In the genomic region with DNA sequence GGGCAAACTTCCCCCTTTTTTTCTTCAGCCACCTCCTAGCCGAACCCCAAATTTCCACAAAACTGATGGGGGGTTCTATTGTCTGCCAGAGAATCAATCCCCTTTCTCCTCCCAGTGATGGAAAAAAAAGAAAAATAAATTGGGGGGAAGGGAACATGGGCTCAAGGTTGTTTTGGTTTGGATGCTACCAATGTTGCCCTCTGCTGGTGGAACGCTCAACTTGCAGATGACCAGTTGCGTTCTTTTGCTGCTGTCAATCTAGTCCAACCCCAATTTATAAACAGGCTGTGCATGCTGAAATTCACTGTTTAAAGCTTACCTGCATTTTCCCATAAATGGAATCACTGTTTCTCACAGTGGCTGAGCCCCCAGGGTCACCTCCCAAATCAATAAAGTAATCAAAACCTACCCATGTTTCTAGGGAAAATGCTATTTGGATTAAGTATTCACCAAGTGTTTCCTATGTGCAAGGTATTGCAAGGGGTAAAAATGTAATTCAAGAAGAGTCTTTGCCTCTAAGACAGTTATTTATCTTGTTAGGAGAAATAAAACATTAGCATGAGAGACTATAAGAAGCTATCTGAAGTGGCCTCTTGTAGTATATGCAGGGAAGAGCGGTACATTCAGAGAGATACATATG, we compare ENCODE assay signal across 9 cellular contexts.
DNase-seq lines count a peak whose midpoint lies in the region; ATAC-seq, FAIRE-seq and TF ChIP-seq lines count a peak whose summit lies in the region.
"Had no signal": no experiment of that assay in that cellular context is flagged by ENCODE, and none has a peak within 500 bp of the region (broad histone marks: within the 10 kb centered on the region; RNA-seq: fewer than 3 reads in every experiment).

No MANE protein-coding gene starts in this region.

- TF ChIP-seq CTCF in astrocyte of the cerebellum (IDR thresholded peaks at IDR 0.05; ENCODE audit: low read depth, low read length, missing control alignments) = peak; percentile 76
- peak; percentile 65 for TF ChIP-seq CTCF in kidney (IDR thresholded peaks at IDR 0.05; ENCODE audit: borderline replicate concordance, extremely low read depth, insufficient read depth)
- peak; percentile 12 to 54 (median 40) for TF ChIP-seq CTCF in thyroid gland (IDR thresholded peaks at IDR 0.05)

- intact Hi-C loops in kidney (cut with DNase I) (loop anchor here (10.0 kb wide), 1 partner anchor 401 kb away; the partner anchor contains the start of gene GUCY2F), thyroid gland (cut with DNase I) (no loop called here)

- 35 to 63% methylated on average over 2 to 4 of the region's 4 CpGs for WGBS in thyroid gland, 2 donors

- no peak overlapping the region for H3K9ac ChIP-seq in NT2/D1 (ENCODE audit: insufficient read length, low read depth)
- H3K9ac ChIP-seq in kidney (ENCODE audit: low read length in 2 of 2) = no peak overlapping the region

- H3K36me3 ChIP-seq in NT2/D1 (ENCODE audit: insufficient read depth, insufficient read length, low read length) (no peaks in the 10 kb centered on the region), kidney (ENCODE audit: control insufficient read depth in 1 of 2, insufficient read depth in 2 of 2, low read length in 2 of 2) (no peaks in the 10 kb centered on the region), thyroid gland (no peaks in the 10 kb centered on the region)

- H3K27me3 ChIP-seq in NT2/D1 (ENCODE audit: insufficient read depth, insufficient read length) (no peaks in the 10 kb centered on the region), thyroid gland (no peaks in the 10 kb centered on the region)

- H3K4me1 ChIP-seq in NT2/D1 (ENCODE audit: insufficient read depth, insufficient read length) = no peaks in the 10 kb centered on the region
- no peaks in the 10 kb centered on the region for H3K4me1 ChIP-seq in kidney (ENCODE audit: control insufficient read depth in 1 of 2, insufficient read depth in 1 of 2, low read depth in 1 of 2, low read length in 2 of 2)
- no peaks in the 10 kb centered on the region for H3K4me1 ChIP-seq in thyroid gland

- FAIRE-seq in kidney (lab: Jason Lieb, UNC) = peak; percentile 47

- H3K27ac ChIP-seq in kidney (ENCODE audit: low read depth in 2 of 2, low read length in 2 of 2) = no peak overlapping the region
- no peak overlapping the region for H3K27ac ChIP-seq in thyroid gland
- H3K27ac ChIP-seq: skin epidermis had no signal

- ATAC-seq in GM21447 (IDR thresholded peaks at IDR 0.05; ENCODE audit: unreplicated experiment) = no peak

- no peak for TF ChIP-seq POLR2A in thyroid gland (IDR thresholded peaks at IDR 0.05)

- in situ Hi-C loops in astrocyte of the cerebellum (cut with HindIII; ENCODE audit: low sequenced_read_pairs) = loop anchor here (10.0 kb wide), 1 partner anchor 171 kb away; no protein-coding TSS in a partner anchor

- H3K4me3 ChIP-seq in NT2/D1 (ENCODE audit: insufficient read length, low read depth) = no peak overlapping the region
- H3K4me3 ChIP-seq in astrocyte of the cerebellum (ENCODE audit: low read depth, low read length) = no peak overlapping the region
- no peak overlapping the region for H3K4me3 ChIP-seq in kidney (ENCODE audit: low read length in 2 of 2)
- no peak overlapping the region for H3K4me3 ChIP-seq in thyroid gland (replicated peaks in 1 of 3)
- H3K4me3 ChIP-seq: skin epidermis had no signal

- no peaks in the 10 kb centered on the region for H3K9me3 ChIP-seq in NT2/D1 (ENCODE audit: insufficient read depth, low read length)
- no peaks in the 10 kb centered on the region for H3K9me3 ChIP-seq in kidney (ENCODE audit: control insufficient read depth in 1 of 2, low read length in 2 of 2)
- no peaks in the 10 kb centered on the region for H3K9me3 ChIP-seq in thyroid gland

- DNase-seq in D341Med (ENCODE audit: low spot score) = peak; percentile 52
- DNase-seq in H4 (ENCODE audit: low spot score) = peak; percentile 42
- peak; percentile 33 for DNase-seq in NT2/D1 (ENCODE audit: low read depth, low spot score)
- peak; percentile 34 for DNase-seq in astrocyte of the cerebellum (ENCODE audit: low read depth)
- no peak for DNase-seq in kidney
- peak; percentile 17 to 26 for DNase-seq in thyroid gland
- DNase-seq in ureter (ENCODE audit: low spot score) = no peak

Comparison
In these comparisons a context has a peak if more than half of its experiments do, and no peak if none do; other contexts are left out.
1. DNase-seq: peak in D341Med (single experiment), H4 (single experiment), NT2/D1 (single experiment), astrocyte of the cerebellum (single experiment) and thyroid gland (2 of 2); none in kidney (single experiment) and ureter (single experiment).
2. Peak in every context shown above with its lines, with median percentiles within 50 percentile points of each other: CTCF ChIP-seq.